In the genomic region with DNA sequence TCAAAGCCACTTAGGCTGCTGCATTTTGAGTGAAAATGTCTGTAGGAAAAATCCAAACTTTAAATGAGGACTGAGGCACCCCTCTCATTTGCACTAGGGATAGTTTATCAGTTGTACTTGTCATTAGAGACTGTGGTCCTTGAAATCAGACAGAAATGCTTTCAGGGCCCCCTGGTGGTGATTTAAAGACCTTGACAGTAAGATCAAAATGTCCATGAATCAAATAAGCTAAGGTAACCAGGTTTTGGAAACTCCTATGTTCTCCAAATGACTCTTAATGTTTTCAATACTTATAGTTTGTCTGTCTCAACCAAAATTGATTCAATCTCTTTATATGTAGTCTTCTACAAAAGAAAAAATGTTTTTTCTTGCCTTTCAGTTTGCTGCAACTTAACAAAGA, we compare ENCODE assay signal across 8 cellular contexts. TPM values are rescaled to one million over a fixed set of nuclear protein-coding genes. Genes with fewer than 3 reads are reported as not detected.
A peak's percentile ranks its signal among the peaks of the same experiment; 100 is the strongest.
DNase-seq lines count a peak whose midpoint lies in the region; ATAC-seq and TF ChIP-seq lines count a peak whose summit lies in the region.

No MANE protein-coding gene starts in this region.

- no peak overlapping the region for H3K4me3 Mint-ChIP-seq in GM23338
- H3K4me3 Mint-ChIP-seq in T-cell = no peak overlapping the region
- no peak overlapping the region for H3K4me3 Mint-ChIP-seq in osteocyte (ENCODE audit: unreplicated experiment)

- CTCF ChIA-PET in T-cell (lab: Charles Lee) = interaction anchor here in 1 of 2 donors (0.6 to 1.6 kb wide), 3 partner anchors 9 to 1381 kb away, joined by 3 to 5 read pairs (median 4); no protein-coding TSS in a partner anchor

- H3K79me2 ChIP-seq in GM23338 (replicated peaks; ENCODE audit: insufficient read depth) = no peaks in the 10 kb centered on the region

- H3K4me3 ChIP-seq in GM23338 (no peak overlapping the region), epithelial cell of esophagus (ENCODE audit: low read length) (no peak overlapping the region)

- H3K4me1 ChIP-seq in GM23338 (ENCODE audit: insufficient read depth) = no peaks in the 10 kb centered on the region

- H3K4me1 Mint-ChIP-seq in GM23338 (no peaks in the 10 kb centered on the region; the same call in 2 of the 3 replicates), T-cell (no peaks in the 10 kb centered on the region), osteocyte (ENCODE audit: unreplicated experiment) (no peaks in the 10 kb centered on the region)

- no peak overlapping the region for H3K27ac ChIP-seq in GM23338 (ENCODE audit: low read depth)

- ATAC-seq in GM23338 (peak; percentile 70), T-cell (replicated peaks in 1 of 4) (peak in 1 of 4 experiments; percentile 55)

- H3K9me2 ChIP-seq in GM23338 (ENCODE audit: insufficient read depth) = no peaks in the 10 kb centered on the region

- peaks cover 9% of the 10 kb centered on the region for H3K36me3 Mint-ChIP-seq in GM23338 (ENCODE audit: low read depth)
- no peaks in the 10 kb centered on the region for H3K36me3 Mint-ChIP-seq in T-cell
- no peaks in the 10 kb centered on the region for H3K36me3 Mint-ChIP-seq in osteocyte (ENCODE audit: unreplicated experiment)

- POLR2A ChIA-PET in T-cell (lab: Charles Lee) = no interaction called here

- DNase-seq in activated gamma-delta T cell treated with Interleukin-2 at 50 U/mL for 16 hours = peak; percentile 21
- no peak for DNase-seq in activated gamma-delta T cell (lab: John Stamatoyannopoulos, UW)
- DNase-seq in GM23338 (ENCODE audit: low spot score) = peak; percentile 86
- peak; percentile 15 for DNase-seq in NCI-H1048 (lab: John Stamatoyannopoulos, UW)
- peak in 21 of 34 experiments; percentile 1 to 51 (median 17) for DNase-seq in T-cell
- DNase-seq in epithelial cell of esophagus (ENCODE audit: low read depth) = peak; percentile 67
- no peak for DNase-seq in osteocyte (ENCODE audit: extremely low spot score, unreplicated experiment)
- DNase-seq in ureter (ENCODE audit: low spot score) = no peak

- H3K27me3 Mint-ChIP-seq in GM23338 (ENCODE audit: insufficient read depth, low read depth, poor library complexity) = no peaks in the 10 kb centered on the region
- no peaks in the 10 kb centered on the region for H3K27me3 Mint-ChIP-seq in T-cell
- no peaks in the 10 kb centered on the region for H3K27me3 Mint-ChIP-seq in osteocyte (ENCODE audit: unreplicated experiment)

- no peak overlapping the region for H3K4me2 ChIP-seq in GM23338

- H3K9me3 Mint-ChIP-seq in GM23338 (peaks cover 10% of the 10 kb centered on the region), T-cell (peaks cover 2 to 11% (median 10%) of the 10 kb centered on the region in 3 donors), osteocyte (ENCODE audit: unreplicated experiment) (no peaks in the 10 kb centered on the region)

- no peaks in the 10 kb centered on the region for H3F3A ChIP-seq in GM23338 (replicated peaks; ENCODE audit: low read depth)

- H3K27me3 ChIP-seq in GM23338 (ENCODE audit: insufficient read depth) = no peaks in the 10 kb centered on the region

- TF ChIP-seq CTCF in GM23338 (conservative IDR thresholded peaks at IDR 0.05; ENCODE audit: low read depth in 2 of 2) (peak; percentile 70 to 72), epithelial cell of esophagus (IDR thresholded peaks at IDR 0.05; ENCODE audit: insufficient read depth, low read depth, low read length, missing control alignments) (peak; percentile 70), osteocyte (IDR thresholded peaks at IDR 0.05) (peak; percentile 71)

- H3K27ac Mint-ChIP-seq in GM23338 (no peak overlapping the region), T-cell (no peak overlapping the region), osteocyte (ENCODE audit: unreplicated experiment) (no peak overlapping the region)

- no peaks in the 10 kb centered on the region for H4K20me1 ChIP-seq in GM23338 (replicated peaks; ENCODE audit: insufficient read depth)

- H3K36me3 ChIP-seq in GM23338 (ENCODE audit: insufficient read depth) = no peaks in the 10 kb centered on the region

- H2AFZ ChIP-seq in GM23338 = no peak overlapping the region

TF ChIP-seq in GM23338, 12 proteins besides CTCF, POLR2A, EP300 and RAD21:
- TF ChIP-seq STAT1 (IDR thresholded peaks at IDR 0.05; ENCODE audit: unreplicated experiment) (no peak), ZNF331 (CRISPR knock-in tag; IDR thresholded peaks at IDR 0.05; ENCODE audit: low read depth) (no peak), JUNB (IDR thresholded peaks at IDR 0.05; ENCODE audit: unreplicated experiment) (no peak), ZNF114 (CRISPR knock-in tag; IDR thresholded peaks at IDR 0.05) (no peak), CREB1 (CRISPR knock-in tag; IDR thresholded peaks at IDR 0.05; ENCODE audit: low read depth) (no peak)
- TF ChIP-seq, protein P1, sequence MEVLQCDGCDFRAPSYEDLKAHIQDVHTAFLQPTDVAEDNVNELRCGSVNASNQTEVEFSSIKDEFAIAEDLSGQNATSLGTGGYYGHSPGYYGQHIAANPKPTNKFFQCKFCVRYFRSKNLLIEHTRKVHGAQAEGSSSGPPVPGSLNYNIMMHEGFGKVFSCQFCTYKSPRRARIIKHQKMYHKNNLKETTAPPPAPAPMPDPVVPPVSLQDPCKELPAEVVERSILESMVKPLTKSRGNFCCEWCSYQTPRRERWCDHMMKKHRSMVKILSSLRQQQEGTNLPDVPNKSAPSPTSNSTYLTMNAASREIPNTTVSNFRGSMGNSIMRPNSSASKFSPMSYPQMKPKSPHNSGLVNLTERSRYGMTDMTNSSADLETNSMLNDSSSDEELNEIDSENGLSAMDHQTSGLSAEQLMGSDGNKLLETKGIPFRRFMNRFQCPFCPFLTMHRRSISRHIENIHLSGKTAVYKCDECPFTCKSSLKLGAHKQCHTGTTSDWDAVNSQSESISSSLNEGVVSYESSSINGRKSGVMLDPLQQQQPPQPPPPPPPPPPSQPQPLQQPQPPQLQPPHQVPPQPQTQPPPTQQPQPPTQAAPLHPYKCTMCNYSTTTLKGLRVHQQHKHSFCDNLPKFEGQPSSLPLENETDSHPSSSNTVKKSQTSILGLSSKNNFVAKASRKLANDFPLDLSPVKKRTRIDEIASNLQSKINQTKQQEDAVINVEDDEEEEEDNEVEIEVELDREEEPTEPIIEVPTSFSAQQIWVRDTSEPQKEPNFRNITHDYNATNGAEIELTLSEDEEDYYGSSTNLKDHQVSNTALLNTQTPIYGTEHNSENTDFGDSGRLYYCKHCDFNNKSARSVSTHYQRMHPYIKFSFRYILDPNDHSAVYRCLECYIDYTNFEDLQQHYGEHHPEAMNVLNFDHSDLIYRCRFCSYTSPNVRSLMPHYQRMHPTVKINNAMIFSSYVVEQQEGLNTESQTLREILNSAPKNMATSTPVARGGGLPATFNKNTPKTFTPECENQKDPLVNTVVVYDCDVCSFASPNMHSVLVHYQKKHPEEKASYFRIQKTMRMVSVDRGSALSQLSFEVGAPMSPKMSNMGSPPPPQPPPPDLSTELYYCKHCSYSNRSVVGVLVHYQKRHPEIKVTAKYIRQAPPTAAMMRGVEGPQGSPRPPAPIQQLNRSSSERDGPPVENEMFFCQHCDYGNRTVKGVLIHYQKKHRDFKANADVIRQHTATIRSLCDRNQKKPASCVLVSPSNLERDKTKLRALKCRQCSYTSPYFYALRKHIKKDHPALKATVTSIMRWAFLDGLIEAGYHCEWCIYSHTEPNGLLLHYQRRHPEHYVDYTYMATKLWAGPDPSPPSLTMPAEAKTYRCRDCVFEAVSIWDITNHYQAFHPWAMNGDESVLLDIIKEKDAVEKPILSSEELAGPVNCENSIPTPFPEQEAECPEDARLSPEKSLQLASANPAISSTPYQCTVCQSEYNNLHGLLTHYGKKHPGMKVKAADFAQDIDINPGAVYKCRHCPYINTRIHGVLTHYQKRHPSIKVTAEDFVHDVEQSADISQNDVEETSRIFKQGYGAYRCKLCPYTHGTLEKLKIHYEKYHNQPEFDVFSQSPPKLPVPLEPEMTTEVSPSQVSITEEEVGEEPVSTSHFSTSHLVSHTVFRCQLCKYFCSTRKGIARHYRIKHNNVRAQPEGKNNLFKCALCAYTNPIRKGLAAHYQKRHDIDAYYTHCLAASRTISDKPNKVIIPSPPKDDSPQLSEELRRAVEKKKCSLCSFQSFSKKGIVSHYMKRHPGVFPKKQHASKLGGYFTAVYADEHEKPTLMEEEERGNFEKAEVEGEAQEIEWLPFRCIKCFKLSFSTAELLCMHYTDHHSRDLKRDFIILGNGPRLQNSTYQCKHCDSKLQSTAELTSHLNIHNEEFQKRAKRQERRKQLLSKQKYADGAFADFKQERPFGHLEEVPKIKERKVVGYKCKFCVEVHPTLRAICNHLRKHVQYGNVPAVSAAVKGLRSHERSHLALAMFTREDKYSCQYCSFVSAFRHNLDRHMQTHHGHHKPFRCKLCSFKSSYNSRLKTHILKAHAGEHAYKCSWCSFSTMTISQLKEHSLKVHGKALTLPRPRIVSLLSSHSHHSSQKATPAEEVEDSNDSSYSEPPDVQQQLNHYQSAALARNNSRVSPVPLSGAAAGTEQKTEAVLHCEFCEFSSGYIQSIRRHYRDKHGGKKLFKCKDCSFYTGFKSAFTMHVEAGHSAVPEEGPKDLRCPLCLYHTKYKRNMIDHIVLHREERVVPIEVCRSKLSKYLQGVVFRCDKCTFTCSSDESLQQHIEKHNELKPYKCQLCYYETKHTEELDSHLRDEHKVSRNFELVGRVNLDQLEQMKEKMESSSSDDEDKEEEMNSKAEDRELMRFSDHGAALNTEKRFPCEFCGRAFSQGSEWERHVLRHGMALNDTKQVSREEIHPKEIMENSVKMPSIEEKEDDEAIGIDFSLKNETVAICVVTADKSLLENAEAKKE (CRISPR knock-in tag; IDR thresholded peaks at IDR 0.05) = no peak
TF ChIP-seq in GM23338: peak in this region for 0.

RNA-seq across cellular contexts. Expression of a gene that starts 28.8 kb away (rescaled TPM):
- total RNA-seq in GM23338 (2014; rRNA removed; shearing (Covaris generic)) = 98.8 and 102 TPM in 2 replicates
- 169 and 183 TPM in 2 replicates for polyA plus RNA-seq in GM23338 (2016; fragmentation: Nextera tagmentation; extraction: Ambion mirVana)
- total RNA-seq in T-cell (100 to 1,000 TPM in 2 of 5 donors, 10 to 100 TPM in 3; 78.2 to 134 (median 88.7) TPM), osteocyte (42.3 and 49.4 TPM in 2 replicates), ureter (79.7 TPM)

Comparison
In these comparisons a context has a peak if more than half of its experiments do, and no peak if none do; other contexts are left out.
1. DNase-seq: peak in activated gamma-delta T cell treated with Interleukin-2 at 50 U/mL for 16 hours (single experiment), GM23338 (single experiment), NCI-H1048 (single experiment), T-cell (21 of 34) and epithelial cell of esophagus (single experiment); none in activated gamma-delta T cell (single experiment), osteocyte (single experiment) and ureter (single experiment).
2. Peak in every context shown above with its lines, with median percentiles within 50 percentile points of each other: CTCF ChIP-seq.